13 cellular contexts compared by ENCODE assay signal in genomic region chr1:90919900-90920299, GRCh38.
DNase-seq lines count a peak whose midpoint lies in the region; ATAC-seq and TF ChIP-seq lines count a peak whose summit lies in the region.
"Had no signal": no experiment of that assay in that cellular context is flagged by ENCODE, and none has a peak within 500 bp of the region (broad histone marks: within the 10 kb centered on the region; RNA-seq: fewer than 3 reads in every experiment).

No MANE protein-coding gene starts in this region.

- H3K4me3 Mint-ChIP-seq in activated T-cell treated with anti-CD3 and anti-CD28 coated beads, Interleukin-2, amount 50 U/mL, for 4 hours, result no peak overlapping the region
- H3K4me3 Mint-ChIP-seq in stimulated activated effector memory CD8-positive, alpha-beta T cell treated with anti-CD3 and anti-CD28 coated beads, Interleukin-12 subunit alpha, Interleukin-12 subunit beta, amount 100 ng/mL, for 72 hours, result no peak overlapping the region

- H3K4me3 ChIP-seq in Jurkat, Clone E6-1 (ENCODE audit: low read length), result no peak overlapping the region
- no peak overlapping the region for H3K4me3 ChIP-seq in fibroblast of mammary gland (ENCODE audit: control insufficient read depth, low read depth, low read length)
- H3K4me3 ChIP-seq: right lobe of liver, tibial artery had no signal

- ATAC-seq in activated T-cell treated with anti-CD3 and anti-CD28 coated beads, Interleukin-2, amount 50 U/mL, for 4 hours, result peak; percentile 27 to 43
- peak; percentile 83 for ATAC-seq in stimulated activated effector memory CD8-positive, alpha-beta T cell treated with anti-CD3 and anti-CD28 coated beads, Interleukin-12 subunit alpha, Interleukin-12 subunit beta, amount 100 ng/mL, for 72 hours
- ATAC-seq in GM21786 (IDR thresholded peaks at IDR 0.05; ENCODE audit: unreplicated experiment), result no peak
- ATAC-seq: PC-3 had no signal

- H3K27ac Mint-ChIP-seq in stimulated activated effector memory CD8-positive, alpha-beta T cell treated with anti-CD3 and anti-CD28 coated beads, Interleukin-12 subunit alpha, Interleukin-12 subunit beta, amount 100 ng/mL, for 72 hours, result no peak overlapping the region
- H3K27ac Mint-ChIP-seq: IgD-negative memory B cell had no signal

- H3K27me3 Mint-ChIP-seq in activated T-cell treated with anti-CD3 and anti-CD28 coated beads, Interleukin-2, amount 50 U/mL, for 4 hours (ENCODE audit: low read depth), result no peaks in the 10 kb centered on the region
- H3K27me3 Mint-ChIP-seq: IgD-negative memory B cell had no signal

- H3K36me3 Mint-ChIP-seq in activated T-cell treated with anti-CD3 and anti-CD28 coated beads, Interleukin-2, amount 50 U/mL, for 4 hours (ENCODE audit: insufficient read depth), result peaks cover 13% of the 10 kb centered on the region
- H3K36me3 Mint-ChIP-seq in stimulated activated effector memory CD8-positive, alpha-beta T cell treated with anti-CD3 and anti-CD28 coated beads, Interleukin-12 subunit alpha, Interleukin-12 subunit beta, amount 100 ng/mL, for 72 hours, result peaks cover 32% of the 10 kb centered on the region

- no peaks in the 10 kb centered on the region for H3K9me3 Mint-ChIP-seq in activated T-cell treated with anti-CD3 and anti-CD28 coated beads, Interleukin-2, amount 50 U/mL, for 4 hours
- H3K9me3 Mint-ChIP-seq in stimulated activated effector memory CD8-positive, alpha-beta T cell treated with anti-CD3 and anti-CD28 coated beads, Interleukin-12 subunit alpha, Interleukin-12 subunit beta, amount 100 ng/mL, for 72 hours, result no peaks in the 10 kb centered on the region

- H3K4me1 Mint-ChIP-seq in activated T-cell treated with anti-CD3 and anti-CD28 coated beads, Interleukin-2, amount 50 U/mL, for 4 hours (ENCODE audit: low read depth), result peaks cover 57% of the 10 kb centered on the region
- H3K4me1 Mint-ChIP-seq in stimulated activated effector memory CD8-positive, alpha-beta T cell treated with anti-CD3 and anti-CD28 coated beads, Interleukin-12 subunit alpha, Interleukin-12 subunit beta, amount 100 ng/mL, for 72 hours, result peaks cover 42% of the 10 kb centered on the region

- TF ChIP-seq CTCF in fibroblast of mammary gland (conservative IDR thresholded peaks at IDR 0.05; ENCODE audit: control insufficient read depth, insufficient read depth, low read depth, low read length), result no peak

- no peak for DNase-seq in activated T-cell treated with anti-CD3 and anti-CD28 coated beads, Interleukin-2, amount 50 U/mL, for 4 hours
- DNase-seq in activated T-cell treated with anti-CD3 and anti-CD28 coated beads for 4 hours (no peak), fibroblast of mammary gland (ENCODE audit: low read depth) (peak; percentile 22), medulla oblongata (ENCODE audit: extremely low spot score) (no peak), DMS79 (lab: John Stamatoyannopoulos, UW) (no peak)
- DNase-seq in Jurkat, Clone E6-1 (ENCODE audit: low read depth, low spot score), result peak; percentile 9
- no peak for DNase-seq in stimulated activated effector memory CD8-positive, alpha-beta T cell treated with anti-CD3 and anti-CD28 coated beads, Interleukin-12 subunit alpha, Interleukin-12 subunit beta, amount 100 ng/mL, for 72 hours (ENCODE audit: low spot score in 2 of 2)
- DNase-seq: amygdala, PC-3, right lobe of liver, tibial artery had no signal

Comparison
In these comparisons a context has a peak if more than half of its experiments do, and no peak if none do; other contexts are left out.
1. DNase-seq: peak in Jurkat, Clone E6-1 (single experiment) and fibroblast of mammary gland (single experiment); none in activated T-cell treated with anti-CD3 and anti-CD28 coated beads, Interleukin-2, amount 50 U/mL, for 4 hours (single experiment), activated T-cell treated with anti-CD3 and anti-CD28 coated beads for 4 hours (single experiment), stimulated activated effector memory CD8-positive, alpha-beta T cell treated with anti-CD3 and anti-CD28 coated beads, Interleukin-12 subunit alpha, Interleukin-12 subunit beta, amount 100 ng/mL, for 72 hours (0 of 2), medulla oblongata (single experiment) and DMS79 (single experiment).